Comparison of ENCODE assay signal across 1 cellular context in genomic region chr2:19377717-19378116, GRCh38.
TF ChIP-seq lines count a peak whose summit lies in the region.

No MANE protein-coding gene starts in this region.

TF ChIP-seq in WTC11, 78 proteins besides CTCF, POLR2A, EP300 and RAD21 (continued from another document):
- TF ChIP-seq, protein P1, sequence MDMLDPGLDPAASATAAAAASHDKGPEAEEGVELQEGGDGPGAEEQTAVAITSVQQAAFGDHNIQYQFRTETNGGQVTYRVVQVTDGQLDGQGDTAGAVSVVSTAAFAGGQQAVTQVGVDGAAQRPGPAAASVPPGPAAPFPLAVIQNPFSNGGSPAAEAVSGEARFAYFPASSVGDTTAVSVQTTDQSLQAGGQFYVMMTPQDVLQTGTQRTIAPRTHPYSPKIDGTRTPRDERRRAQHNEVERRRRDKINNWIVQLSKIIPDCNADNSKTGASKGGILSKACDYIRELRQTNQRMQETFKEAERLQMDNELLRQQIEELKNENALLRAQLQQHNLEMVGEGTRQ (CRISPR knock-in tag; IDR thresholded peaks at IDR 0.05) = no peak
- TF ChIP-seq, protein P2, sequence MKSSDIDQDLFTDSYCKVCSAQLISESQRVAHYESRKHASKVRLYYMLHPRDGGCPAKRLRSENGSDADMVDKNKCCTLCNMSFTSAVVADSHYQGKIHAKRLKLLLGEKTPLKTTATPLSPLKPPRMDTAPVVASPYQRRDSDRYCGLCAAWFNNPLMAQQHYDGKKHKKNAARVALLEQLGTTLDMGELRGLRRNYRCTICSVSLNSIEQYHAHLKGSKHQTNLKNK (CRISPR knock-in tag; IDR thresholded peaks at IDR 0.05) = no peak
- no peak for TF ChIP-seq TP53 (CRISPR knock-in tag; IDR thresholded peaks at IDR 0.05)
- TF ChIP-seq, protein P3, sequence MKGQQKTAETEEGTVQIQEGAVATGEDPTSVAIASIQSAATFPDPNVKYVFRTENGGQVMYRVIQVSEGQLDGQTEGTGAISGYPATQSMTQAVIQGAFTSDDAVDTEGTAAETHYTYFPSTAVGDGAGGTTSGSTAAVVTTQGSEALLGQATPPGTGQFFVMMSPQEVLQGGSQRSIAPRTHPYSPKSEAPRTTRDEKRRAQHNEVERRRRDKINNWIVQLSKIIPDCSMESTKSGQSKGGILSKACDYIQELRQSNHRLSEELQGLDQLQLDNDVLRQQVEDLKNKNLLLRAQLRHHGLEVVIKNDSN (CRISPR knock-in tag; IDR thresholded peaks at IDR 0.05) = no peak
- TF ChIP-seq SMAD3 (CRISPR knock-in tag; IDR thresholded peaks at IDR 0.05; ENCODE audit: borderline replicate concordance) = no peak
- TF ChIP-seq ZNF263 (CRISPR knock-in tag; IDR thresholded peaks at IDR 0.05; ENCODE audit: low read depth) = no peak
- TF ChIP-seq, protein P4, sequence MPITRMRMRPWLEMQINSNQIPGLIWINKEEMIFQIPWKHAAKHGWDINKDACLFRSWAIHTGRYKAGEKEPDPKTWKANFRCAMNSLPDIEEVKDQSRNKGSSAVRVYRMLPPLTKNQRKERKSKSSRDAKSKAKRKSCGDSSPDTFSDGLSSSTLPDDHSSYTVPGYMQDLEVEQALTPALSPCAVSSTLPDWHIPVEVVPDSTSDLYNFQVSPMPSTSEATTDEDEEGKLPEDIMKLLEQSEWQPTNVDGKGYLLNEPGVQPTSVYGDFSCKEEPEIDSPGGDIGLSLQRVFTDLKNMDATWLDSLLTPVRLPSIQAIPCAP (CRISPR knock-in tag; IDR thresholded peaks at IDR 0.05) = no peak
